ENCODE assay signal across 1 cellular context in genomic region chr1:30707412-30708360, GRCh38.
TF ChIP-seq lines count a peak whose summit lies in the region.

No MANE protein-coding gene starts in this region.

TF ChIP-seq in endothelial cell of umbilical vein, 7 proteins besides CTCF, POLR2A, EP300 and RAD21:
- TF ChIP-seq MYC (IDR thresholded peaks at IDR 0.05; ENCODE audit: low read depth, low read length), result no peak
- TF ChIP-seq JUN (IDR thresholded peaks at IDR 0.05; ENCODE audit: borderline replicate concordance, insufficient read depth, insufficient read length, low read depth), result no peak
- TF ChIP-seq EZH2 (IDR thresholded peaks at IDR 0.05; ENCODE audit: borderline replicate concordance, low read depth, low read length, severe bottlenecking), result no peak
- TF ChIP-seq FOS (IDR thresholded peaks at IDR 0.05; ENCODE audit: borderline replicate concordance, insufficient read depth, low read length), result no peak
- TF ChIP-seq GATA2 (IDR thresholded peaks at IDR 0.05; ENCODE audit: insufficient read depth, insufficient read length, low read depth, low read length), result no peak
- TF ChIP-seq POLR2AphosphoS5 (IDR thresholded peaks at IDR 0.05; ENCODE audit: insufficient read depth, low read depth, low read length), result no peak
- no peak for TF ChIP-seq MAX (IDR thresholded peaks at IDR 0.05; ENCODE audit: insufficient read depth, insufficient read length)
